Comparison of ENCODE assay signal across 8 cellular contexts in genomic region chr4:112817933-112818921, GRCh38.
DNase-seq lines count a peak whose midpoint lies in the region; ATAC-seq and TF ChIP-seq lines count a peak whose summit lies in the region.

No MANE protein-coding gene starts in this region.

- intact Hi-C loops in mucosa of descending colon (cut with DNase I, micrococcal nuclease): no loop called here

- TF ChIP-seq CTCF in WI38 (IDR thresholded peaks at IDR 0.05; ENCODE audit: low read depth, low read length) (no peak), epithelial cell of proximal tubule (conservative IDR thresholded peaks at IDR 0.05; ENCODE audit: low read depth, low read length) (no peak), mucosa of descending colon (IDR thresholded peaks at IDR 0.05) (no peak)

- no peaks in the 10 kb centered on the region for H3K9me3 ChIP-seq in mucosa of descending colon

- no peaks in the 10 kb centered on the region for H3K36me3 ChIP-seq in mucosa of descending colon (ENCODE audit: low read depth)

- H3K4me3 ChIP-seq in WI38 (ENCODE audit: low read depth, low read length) (0 out of 2 replicates have a peak overlapping the region, but pooled peaks have one; percentile 9), epithelial cell of proximal tubule (ENCODE audit: low read depth, low read length) (peak overlapping the region; percentile 63), mucosa of descending colon (no peak overlapping the region)

- ATAC-seq in GM18858 (IDR thresholded peaks at IDR 0.05; ENCODE audit: unreplicated experiment): peak; percentile 90
- ATAC-seq in HG02973 (IDR thresholded peaks at IDR 0.05; ENCODE audit: unreplicated experiment): peak; percentile 98
- ATAC-seq in mucosa of descending colon: peak; percentile 74

- no peaks in the 10 kb centered on the region for H3K4me1 ChIP-seq in mucosa of descending colon (ENCODE audit: low read depth)

- DNase-seq in AML-193 (lab: John Stamatoyannopoulos, UW) (peak; percentile 18 to 21), NCI-H2107 (lab: John Stamatoyannopoulos, UW) (peak; percentile 5), epithelial cell of proximal tubule (ENCODE audit: low read depth) (peak; percentile 86), mucosa of descending colon (peak; percentile 28 to 50 (median 34)), stromal cell of bone marrow (ENCODE audit: low read depth) (peak; percentile 94)

Comparison
In these comparisons a context has a peak if more than half of its experiments do, and no peak if none do; other contexts are left out.
1. DNase-seq: peak in every context shown above with its lines; median percentile 94 in stromal cell of bone marrow; 86 in epithelial cell of proximal tubule; 34 in mucosa of descending colon; 20 in AML-193; 5 in NCI-H2107.